8 cellular contexts compared by ENCODE assay signal in genomic region chrX:261167-261857, GRCh38. TPM values are rescaled to one million over a fixed set of nuclear protein-coding genes. Genes with fewer than 3 reads are reported as not detected.
DNase-seq lines count a peak whose midpoint lies in the region; ATAC-seq, FAIRE-seq and TF ChIP-seq lines count a peak whose summit lies in the region.
"Had no signal": no experiment of that assay in that cellular context is flagged by ENCODE, and none has a peak within 500 bp of the region (broad histone marks: within the 10 kb centered on the region; RNA-seq: fewer than 3 reads in every experiment).

No MANE protein-coding gene starts in this region.

- peak; percentile 52 for DNase-seq in HT-29 (ENCODE audit: low spot score)
- DNase-seq in cardiac fibroblast (ENCODE audit: low read depth in 2 of 2) = peak; percentile 52 to 71
- DNase-seq in keratinocyte (ENCODE audit: low read depth, low spot score) = no peak
- no peak for DNase-seq in smooth muscle cell (lab: John Stamatoyannopoulos, UW; ENCODE audit: unreplicated experiment)
- DNase-seq in amniotic stem cell (lab: John Stamatoyannopoulos, UW) = no peak
- DNase-seq in activated CD4-positive, alpha-beta T cell treated with anti-CD3 and anti-CD28 coated beads, Interleukin-2, amount 10 ng/mL, durations not matched to agents 7 days and 5 days = no peak
- DNase-seq: NCI-H2171 treated with DMSO at 0.1 percent for 48 hours had no signal

- ATAC-seq in HG03565 (IDR thresholded peaks at IDR 0.05; ENCODE audit: unreplicated experiment) = no peak

- H3K79me2 ChIP-seq in keratinocyte (ENCODE audit: control insufficient read depth, insufficient read depth, low read length) (no peaks in the 10 kb centered on the region), smooth muscle cell (ENCODE audit: low read depth) (no peaks in the 10 kb centered on the region)

- dilution Hi-C loops in keratinocyte (cut with MboI; ENCODE audit: extremely low pct_ligation_motif_present, low sequenced_read_pairs) = no loop called here

- H3K4me2 ChIP-seq in keratinocyte (ENCODE audit: control insufficient read depth, extremely low read depth, insufficient read depth, low read depth, low read length) (peak overlapping the region; percentile 69), smooth muscle cell (peak overlapping the region; percentile 60)

- H3K9me3 ChIP-seq in keratinocyte (ENCODE audit: control insufficient read depth, low read depth, low read length) (peaks cover 3% of the 10 kb centered on the region), smooth muscle cell (replicated peaks; ENCODE audit: low read depth) (no peaks in the 10 kb centered on the region)

- POLR2A ChIA-PET in activated CD4-positive, alpha-beta T cell treated with anti-CD3 and anti-CD28 coated beads, Interleukin-2, amount 10 ng/mL, durations not matched to agents 7 days and 5 days (lab: Charles Lee) = no interaction called here

- no peaks in the 10 kb centered on the region for H3K4me1 Mint-ChIP-seq in activated CD4-positive, alpha-beta T cell treated with anti-CD3 and anti-CD28 coated beads, Interleukin-2, amount 10 ng/mL, durations not matched to agents 7 days and 5 days

- CTCF ChIA-PET in activated CD4-positive, alpha-beta T cell treated with anti-CD3 and anti-CD28 coated beads, Interleukin-2, amount 10 ng/mL, durations not matched to agents 7 days and 5 days (lab: Charles Lee) = no interaction called here

- peaks cover 18% of the 10 kb centered on the region for H3F3A ChIP-seq in smooth muscle cell (ENCODE audit: low read depth)

- H3K4me1 ChIP-seq in keratinocyte (ENCODE audit: control insufficient read depth, extremely low read depth, insufficient read depth, low read length) (peaks cover 12% of the 10 kb centered on the region), smooth muscle cell (ENCODE audit: low read depth) (peaks cover 3% of the 10 kb centered on the region)

- H3K4me3 ChIP-seq in cardiac fibroblast (replicated peaks in 1 of 2; ENCODE audit: low read depth in 2 of 2, low read length in 2 of 2) (no peak overlapping the region), keratinocyte (ENCODE audit: control insufficient read depth in 2 of 3, extremely low read depth in 1 of 3, insufficient read depth in 2 of 3, low read depth in 1 of 3, low read length in 3 of 3) (peak overlapping the region; percentile 19 to 57 (median 34)), smooth muscle cell (peak overlapping the region; percentile 1)

- H3K9ac ChIP-seq in keratinocyte (ENCODE audit: control insufficient read depth, extremely low read depth, insufficient read depth, low read length) = peak overlapping the region; percentile 36
- no peak overlapping the region for H3K9ac ChIP-seq in smooth muscle cell (ENCODE audit: low read depth)

- no peaks in the 10 kb centered on the region for H3K9me3 Mint-ChIP-seq in activated CD4-positive, alpha-beta T cell treated with anti-CD3 and anti-CD28 coated beads, Interleukin-2, amount 10 ng/mL, durations not matched to agents 7 days and 5 days

- no peaks in the 10 kb centered on the region for H3K9me1 ChIP-seq in keratinocyte (ENCODE audit: control insufficient read depth, extremely low read depth, insufficient read depth, low read length)

- H3K36me3 ChIP-seq in keratinocyte (ENCODE audit: control insufficient read depth in 2 of 2, extremely low read depth in 1 of 2, insufficient read depth in 2 of 2, low read length in 2 of 2) = no peaks in the 10 kb centered on the region
- no peaks in the 10 kb centered on the region for H3K36me3 ChIP-seq in smooth muscle cell (ENCODE audit: low read depth)

- no peaks in the 10 kb centered on the region for H4K20me1 ChIP-seq in keratinocyte (ENCODE audit: control insufficient read depth, extremely low read depth, insufficient read depth, low read length)
- H4K20me1 ChIP-seq in smooth muscle cell (ENCODE audit: low read depth) = no peaks in the 10 kb centered on the region

- peak overlapping the region; percentile 13 for H3K27ac ChIP-seq in keratinocyte (ENCODE audit: control insufficient read depth, insufficient read depth, low read length)
- H3K27ac ChIP-seq in smooth muscle cell (ENCODE audit: low read depth) = peak overlapping the region; percentile 65

- H3K36me3 Mint-ChIP-seq in activated CD4-positive, alpha-beta T cell treated with anti-CD3 and anti-CD28 coated beads, Interleukin-2, amount 10 ng/mL, durations not matched to agents 7 days and 5 days (ENCODE audit: low read depth) = no peaks in the 10 kb centered on the region

- TF ChIP-seq CTCF in cardiac fibroblast (IDR thresholded peaks at IDR 0.05; ENCODE audit: low read depth, low read length) = peak; percentile 24
- TF ChIP-seq CTCF in keratinocyte (optimal IDR thresholded peaks at IDR 0.05 in 1 of 3, IDR thresholded peaks at IDR 0.05 in 1 of 3, conservative IDR thresholded peaks at IDR 0.05 in 1 of 3; ENCODE audit: extremely low read depth in 1 of 3, insufficient read depth in 2 of 3, low read length in 3 of 3) = peak in 1 of 3 experiments; percentile 25
- TF ChIP-seq CTCF in smooth muscle cell (IDR thresholded peaks at IDR 0.05; ENCODE audit: borderline replicate concordance, insufficient read depth, poor library complexity, severe bottlenecking) = no peak

- H3K4me3 Mint-ChIP-seq in activated CD4-positive, alpha-beta T cell treated with anti-CD3 and anti-CD28 coated beads, Interleukin-2, amount 10 ng/mL, durations not matched to agents 7 days and 5 days = no peak overlapping the region

- H2AFZ ChIP-seq in keratinocyte (ENCODE audit: control insufficient read depth, low read length) (peak overlapping the region; percentile 84), smooth muscle cell (ENCODE audit: low read depth) (no peak overlapping the region)

- no peak overlapping the region for H3K27ac Mint-ChIP-seq in activated CD4-positive, alpha-beta T cell treated with anti-CD3 and anti-CD28 coated beads, Interleukin-2, amount 10 ng/mL, durations not matched to agents 7 days and 5 days

- FAIRE-seq in keratinocyte (lab: Jason Lieb, UNC) = peak; percentile 89

- H3K27me3 ChIP-seq in keratinocyte (ENCODE audit: control insufficient read depth, extremely low read depth, insufficient read depth, low read length) (no peaks in the 10 kb centered on the region), smooth muscle cell (ENCODE audit: low read depth) (no peaks in the 10 kb centered on the region)

- no peaks in the 10 kb centered on the region for H3K27me3 Mint-ChIP-seq in activated CD4-positive, alpha-beta T cell treated with anti-CD3 and anti-CD28 coated beads, Interleukin-2, amount 10 ng/mL, durations not matched to agents 7 days and 5 days

- 16% methylated on average over 32 of the region's 32 CpGs for WGBS in smooth muscle cell (ENCODE audit: low lambda C conversion rate)

RNA-seq across cellular contexts. Expression of gene PLCXD1, which starts 19.9 kb away (rescaled TPM):
- total RNA-seq in HT-29 (2014; rRNA removed; shearing (Covaris generic)) = 58.2 and 68.3 TPM in 2 replicates
- 6.3 to 7.1 TPM (median 6.5 TPM) in 3 replicates for polyA plus RNA-seq in keratinocyte
- 29.2 TPM for polyA plus RNA-seq in keratinocyte (2011; ENCODE audit: low read depth)
- 2.7 and 3.9 TPM in 2 replicates for polyA plus RNA-seq in keratinocyte (2011; cell fraction: cytosol; rRNA removed)
- polyA plus RNA-seq in keratinocyte (2011; cell fraction: nucleus; rRNA removed) = 9.7 and 13.2 TPM in 2 replicates
- polyA plus RNA-seq in keratinocyte (2012; ENCODE audit: low replicate concordance) = 7.6 and 37.3 TPM in 2 replicates
- 10.5 to 31.5 TPM (median 12.1 TPM) in 3 replicates for polyA minus RNA-seq in keratinocyte
- polyA minus RNA-seq in keratinocyte (2011; cell fraction: cytosol; rRNA and poly(A)+ RNA removed) = 9.6 TPM
- polyA minus RNA-seq in keratinocyte (2011; cell fraction: nucleus; rRNA and poly(A)+ RNA removed) = 8.2 and 13.7 TPM in 2 replicates
- total RNA-seq in smooth muscle cell = 6.2 and 7.0 TPM in 2 replicates
- 13.2 and 14.0 TPM in 2 replicates for polyA plus RNA-seq in smooth muscle cell
- 10 to 100 TPM; 60.1 to 63.4 TPM for total RNA-seq in activated CD4-positive, alpha-beta T cell treated with anti-CD3 and anti-CD28 coated beads, Interleukin-2, amount 10 ng/mL, durations not matched to agents 7 days and 5 days

RNA-seq across cellular contexts. Expression of gene GTPBP6, which starts 57.3 kb away (rescaled TPM):
- 111 and 120 TPM in 2 replicates for total RNA-seq in HT-29 (2014; rRNA removed; shearing (Covaris generic))
- polyA plus RNA-seq in keratinocyte (16.7 to 22.7 TPM (median 20.2 TPM) in 3 replicates), smooth muscle cell (45.7 and 59.5 TPM in 2 replicates)
- polyA plus RNA-seq in keratinocyte (2011; ENCODE audit: low read depth) = 12.3 TPM
- polyA plus RNA-seq in keratinocyte (2011; cell fraction: cytosol; rRNA removed) = 8.5 and 22.3 TPM in 2 replicates
- 19.9 and 24.8 TPM in 2 replicates for polyA plus RNA-seq in keratinocyte (2011; cell fraction: nucleus; rRNA removed)
- polyA plus RNA-seq in keratinocyte (2012; ENCODE audit: low replicate concordance) = 23.3 and 34.1 TPM in 2 replicates
- polyA minus RNA-seq in keratinocyte = 10.0 to 15.1 TPM (median 10.9 TPM) in 3 replicates
- polyA minus RNA-seq in keratinocyte (2011; cell fraction: cytosol; rRNA and poly(A)+ RNA removed) = 36.6 TPM
- polyA minus RNA-seq in keratinocyte (2011; cell fraction: nucleus; rRNA and poly(A)+ RNA removed) = 11.4 and 12.3 TPM in 2 replicates
- 25.3 TPM in 2 replicates for total RNA-seq in smooth muscle cell
- total RNA-seq in activated CD4-positive, alpha-beta T cell treated with anti-CD3 and anti-CD28 coated beads, Interleukin-2, amount 10 ng/mL, durations not matched to agents 7 days and 5 days = 10 to 100 TPM; 48.5 to 52.1 TPM

Comparison
In these comparisons a context has a peak if more than half of its experiments do, and no peak if none do; other contexts are left out.
1. DNase-seq: peak in HT-29 (single experiment) and cardiac fibroblast (2 of 2); none in keratinocyte (single experiment), smooth muscle cell (single experiment), amniotic stem cell (single experiment) and activated CD4-positive, alpha-beta T cell treated with anti-CD3 and anti-CD28 coated beads, Interleukin-2, amount 10 ng/mL, durations not matched to agents 7 days and 5 days (single experiment).
2. H3K4me3 ChIP-seq: peak in keratinocyte (3 of 3) and smooth muscle cell (single experiment); none in cardiac fibroblast (0 of 2).